Comparison of ENCODE assay signal across 14 cellular contexts in the genomic region with DNA sequence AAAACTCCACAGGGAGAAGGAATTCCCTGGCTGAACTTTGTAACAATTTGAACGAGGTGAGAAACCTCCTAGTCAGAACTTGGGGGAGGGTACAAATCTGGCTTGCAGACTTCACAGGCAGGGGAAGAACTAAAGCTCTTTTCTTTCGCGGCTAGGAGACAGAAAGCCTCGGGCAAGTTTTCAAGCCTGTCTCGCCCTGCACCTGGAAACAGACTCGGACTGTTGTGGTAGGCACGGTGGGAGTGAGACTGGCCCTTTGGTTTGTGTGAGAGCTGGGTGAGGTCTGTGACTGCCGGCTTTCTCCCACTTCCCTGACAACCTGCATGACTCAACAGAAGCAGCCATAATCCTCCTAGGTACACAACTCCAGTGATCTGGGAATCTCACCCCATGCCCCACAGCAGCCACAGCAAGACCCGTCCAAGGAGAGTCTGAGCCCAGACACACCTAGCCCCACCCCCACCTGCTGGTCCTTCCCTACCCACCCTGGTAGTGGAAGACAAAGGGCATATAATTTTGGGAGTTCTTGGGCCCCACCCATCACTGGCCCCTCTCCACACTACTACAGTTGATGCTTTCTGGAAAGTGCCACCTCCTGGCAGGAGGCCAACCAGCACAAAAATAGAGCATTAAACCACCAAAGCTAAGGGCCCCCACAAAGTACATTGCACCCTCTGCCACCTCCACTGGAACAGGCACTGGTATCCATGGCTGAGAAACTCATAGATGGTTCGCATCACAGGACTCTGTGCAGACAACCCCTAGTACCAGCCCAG.
DNase-seq lines count a peak whose midpoint lies in the region; ATAC-seq and TF ChIP-seq lines count a peak whose summit lies in the region.
"Had no signal": no experiment of that assay in that cellular context is flagged by ENCODE, and none has a peak within 500 bp of the region (broad histone marks: within the 10 kb centered on the region; RNA-seq: fewer than 3 reads in every experiment).

No MANE protein-coding gene starts in this region.

- ATAC-seq in Panc1: peak; percentile 65
- no peak for ATAC-seq in HG03159 (IDR thresholded peaks at IDR 0.05; ENCODE audit: unreplicated experiment)
- no peak for ATAC-seq in activated CD8-positive, alpha-beta T cell treated with anti-CD3 and anti-CD28 coated beads for 36 hours
- ATAC-seq: naive thymus-derived CD4-positive, alpha-beta T cell had no signal

- no peak for TF ChIP-seq CTCF in Panc1 (IDR thresholded peaks at IDR 0.05)
- no peak for TF ChIP-seq CTCF in activated CD8-positive, alpha-beta T cell treated with anti-CD3 and anti-CD28 coated beads for 36 hours (IDR thresholded peaks at IDR 0.05)

- H3K36me3 ChIP-seq in Panc1 (ENCODE audit: control insufficient read depth, insufficient read depth, low read length) (no peaks in the 10 kb centered on the region), neuronal stem cell (replicated peaks in 1 of 2; ENCODE audit: control insufficient read depth in 2 of 2, insufficient read depth in 2 of 2, low read length in 2 of 2) (no peaks in the 10 kb centered on the region)

- no peak overlapping the region for H3K23ac ChIP-seq in neuronal stem cell (ENCODE audit: low read depth, low read length, poor library complexity)

- H3K36me3 Mint-ChIP-seq in activated CD8-positive, alpha-beta T cell treated with anti-CD3 and anti-CD28 coated beads for 36 hours (ENCODE audit: low read depth): no peaks in the 10 kb centered on the region
- H3K36me3 Mint-ChIP-seq: naive thymus-derived CD4-positive, alpha-beta T cell had no signal

- H3K27me3 Mint-ChIP-seq in activated CD8-positive, alpha-beta T cell treated with anti-CD3 and anti-CD28 coated beads for 36 hours: peaks cover 2% of the 10 kb centered on the region

- no peak overlapping the region for H3K18ac ChIP-seq in neuronal stem cell (ENCODE audit: low read length)

- H2AFZ ChIP-seq in neuronal stem cell (ENCODE audit: low read length): peak overlapping the region; percentile 48

- H3K27ac ChIP-seq in Panc1 (ENCODE audit: low read length): no peak overlapping the region
- H3K27ac ChIP-seq in epithelial cell of prostate: peak overlapping the region; percentile 87
- no peak overlapping the region for H3K27ac ChIP-seq in neuronal stem cell (replicated peaks; ENCODE audit: low read length)
- H3K27ac ChIP-seq: HL-60, SK-N-MC had no signal

- no peaks in the 10 kb centered on the region for H3K9me3 Mint-ChIP-seq in activated CD8-positive, alpha-beta T cell treated with anti-CD3 and anti-CD28 coated beads for 36 hours
- H3K9me3 Mint-ChIP-seq: naive thymus-derived CD4-positive, alpha-beta T cell had no signal

- no peak overlapping the region for H3K4ac ChIP-seq in neuronal stem cell (ENCODE audit: low read length)

- H3K27me3 ChIP-seq in Panc1 (ENCODE audit: control insufficient read depth, insufficient read depth, low read length) (no peaks in the 10 kb centered on the region), neuronal stem cell (ENCODE audit: control insufficient read depth in 3 of 3, insufficient read depth in 3 of 3, low read depth in 1 of 3, low read length in 3 of 3) (peaks cover 0 to 4% (median 0%) of the 10 kb centered on the region in 3 experiments)

- peaks cover 2% of the 10 kb centered on the region for H3K4me1 Mint-ChIP-seq in activated CD8-positive, alpha-beta T cell treated with anti-CD3 and anti-CD28 coated beads for 36 hours (ENCODE audit: low read depth)

- POLR2A ChIA-PET in Panc1 (lab: Charles Lee): no interaction called here
- POLR2A ChIA-PET in activated CD8-positive, alpha-beta T cell treated with anti-CD3 and anti-CD28 coated beads for 36 hours (lab: Charles Lee): no interaction called here

- H3K9me3 ChIP-seq in Panc1 (ENCODE audit: control insufficient read depth, insufficient read depth, low read depth, low read length): no peaks in the 10 kb centered on the region
- no peaks in the 10 kb centered on the region for H3K9me3 ChIP-seq in neuronal stem cell (replicated peaks in 1 of 2; ENCODE audit: control insufficient read depth in 2 of 2, insufficient read depth in 1 of 2, low read depth in 1 of 2, low read length in 2 of 2)

- no peak overlapping the region for H2BK5ac ChIP-seq in neuronal stem cell (ENCODE audit: low read length)

- no CpG with 5 or more reads among the region's 10 CpGs for WGBS in neuronal stem cell (ENCODE audit: extremely low coverage in 2 of 2, insufficient read length in 2 of 2, insufficient replicate concordance in 1 of 2), 2 donors

- no peaks in the 10 kb centered on the region for H3K4me1 ChIP-seq in Panc1 (ENCODE audit: control insufficient read depth, insufficient read depth, low read length)
- no peaks in the 10 kb centered on the region for H3K4me1 ChIP-seq in neuronal stem cell (ENCODE audit: control insufficient read depth in 2 of 2, insufficient read depth in 1 of 2, low read depth in 1 of 2, low read length in 2 of 2)

- H4K91ac ChIP-seq in neuronal stem cell (ENCODE audit: low read depth, low read length, poor library complexity): no peak overlapping the region

- in situ Hi-C loops in Panc1 (cut with HindIII; ENCODE audit: low pct_unique_long_range_greater_than_20kb, low sequenced_read_pairs): no loop called here

- no peak overlapping the region for H3K27ac Mint-ChIP-seq in activated CD8-positive, alpha-beta T cell treated with anti-CD3 and anti-CD28 coated beads for 36 hours

- no peaks in the 10 kb centered on the region for H3K79me1 ChIP-seq in neuronal stem cell (ENCODE audit: low read depth, low read length)

- H3K4me3 ChIP-seq in Panc1 (ENCODE audit: low read depth in 2 of 2, low read length in 2 of 2) (peak overlapping the region in 1 of 2 experiments; percentile 27; a peak in 2 of 4 replicates), neuronal stem cell (ENCODE audit: low read length in 2 of 2) (no peak overlapping the region)
- H3K4me3 ChIP-seq: SK-N-MC had no signal

- H2BK15ac ChIP-seq in neuronal stem cell (ENCODE audit: low read length): no peak overlapping the region

- H3K4me3 Mint-ChIP-seq in activated CD8-positive, alpha-beta T cell treated with anti-CD3 and anti-CD28 coated beads for 36 hours: no peak overlapping the region
- H3K4me3 Mint-ChIP-seq: naive thymus-derived CD4-positive, alpha-beta T cell had no signal

- intact Hi-C loops in Panc1 (cut with micrococcal nuclease; ENCODE audit: unreplicated experiment): no loop called here
- intact Hi-C loops in activated CD8-positive, alpha-beta T cell treated with anti-CD3 and anti-CD28 coated beads for 36 hours (cut with micrococcal nuclease): no loop called here

- no TSS peak for BruUV-seq in Panc1 (replicated peaks; lab: Mats Ljungman, UMichigan)

- H3K14ac ChIP-seq in neuronal stem cell (ENCODE audit: low read length): no peak overlapping the region

- no peak for TF ChIP-seq POLR2A in erythroblast (IDR thresholded peaks at IDR 0.05; ENCODE audit: low read length)

- CTCF ChIA-PET in Panc1 (lab: Charles Lee): no interaction called here
- CTCF ChIA-PET in activated CD8-positive, alpha-beta T cell treated with anti-CD3 and anti-CD28 coated beads for 36 hours (lab: Charles Lee): interaction anchor here (1.5 to 1.6 kb wide), 2 partner anchors 22 to 354 kb away, joined by 5 to 7 read pairs; no protein-coding TSS in a partner anchor

- H4K8ac ChIP-seq in neuronal stem cell (ENCODE audit: low read depth, low read length): no peak overlapping the region

- DNase-seq in H4 (ENCODE audit: low spot score) (peak; percentile 39), Panc1 (ENCODE audit: low read depth, low spot score) (no peak), epithelial cell of prostate (ENCODE audit: low read depth, low spot score) (peak; percentile 72), neuronal stem cell (ENCODE audit: low spot score) (no peak), erythroblast (lab: John Stamatoyannopoulos, UW) (no peak)
- DNase-seq in activated CD8-positive, alpha-beta T cell treated with anti-CD3 and anti-CD28 coated beads for 36 hours: no peak
- DNase-seq in activated CD4-positive, alpha-beta T cell treated with anti-CD3 and anti-CD28 coated beads for 4 hours: no peak
- DNase-seq: activated CD8-positive, alpha-beta memory T cell treated with anti-CD3 and anti-CD28 coated beads, Interleukin-2, amount 50 U/mL, for 48 hours; GOT3; naive thymus-derived CD4-positive, alpha-beta T cell; NCI-H1105 had no signal

- H3K4me2 ChIP-seq in neuronal stem cell (ENCODE audit: insufficient read depth, low read length, poor library complexity, severe bottlenecking): no peak overlapping the region

- H2BK12ac ChIP-seq in neuronal stem cell (ENCODE audit: low read length): no peak overlapping the region

- H2BK120ac ChIP-seq in neuronal stem cell (ENCODE audit: low read depth, low read length): no peak overlapping the region

- no peak overlapping the region for H2AK5ac ChIP-seq in neuronal stem cell (ENCODE audit: low read depth, low read length)

- no peak overlapping the region for H3K9ac ChIP-seq in neuronal stem cell (ENCODE audit: low read depth, low read length, poor library complexity)

Comparison
In these comparisons a context has a peak if more than half of its experiments do, and no peak if none do; other contexts are left out.
1. DNase-seq: peak in H4 (single experiment) and epithelial cell of prostate (single experiment); none in Panc1 (single experiment), neuronal stem cell (single experiment), erythroblast (0 of 2), activated CD8-positive, alpha-beta T cell treated with anti-CD3 and anti-CD28 coated beads for 36 hours (single experiment) and activated CD4-positive, alpha-beta T cell treated with anti-CD3 and anti-CD28 coated beads for 4 hours (0 of 2).